Comparison of ENCODE assay signal across 8 cellular contexts in the genomic region with DNA sequence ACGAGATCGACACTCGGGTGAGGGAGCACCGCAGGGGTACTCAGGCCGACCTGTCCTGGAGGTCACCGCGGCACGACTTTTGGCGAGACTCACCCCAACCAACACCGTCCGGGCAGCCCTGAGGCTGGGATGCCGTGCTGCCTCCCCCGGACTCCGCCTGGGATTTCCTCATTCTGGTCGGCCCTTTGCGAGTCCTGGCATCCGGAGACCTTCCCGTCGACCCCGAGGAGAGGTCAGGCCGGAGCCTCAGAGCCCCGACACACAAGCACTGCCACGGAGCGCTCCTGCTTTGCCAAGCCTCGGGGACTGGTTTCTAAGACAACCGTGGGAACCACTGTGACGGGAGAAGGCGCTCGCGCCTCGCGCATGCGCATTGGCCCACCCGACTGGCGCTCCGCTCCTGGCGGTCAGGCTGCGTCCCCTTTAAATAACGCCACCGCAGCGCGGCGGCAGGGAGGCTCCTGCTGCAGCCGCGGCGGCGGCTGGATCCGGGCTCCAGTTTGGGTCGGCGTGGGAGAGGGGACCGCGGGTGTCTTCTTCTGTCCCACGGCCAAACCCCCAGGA.
A peak's percentile ranks its signal among the peaks of the same experiment; 100 is the strongest.
DNase-seq lines count a peak whose midpoint lies in the region; ATAC-seq and TF ChIP-seq lines count a peak whose summit lies in the region.
"Not testable (repeated sequence)": the region's sequence is repeated elsewhere in the genome, so short reads cannot be mapped to it uniquely, and the experiment has no call there.

No MANE protein-coding gene starts in this region.

- peak overlapping the region; percentile 75 for H3K4me2 ChIP-seq in HCT116 (ENCODE audit: low read length)

- no CpG with 5 or more reads among the region's 53 CpGs for WGBS in gastroesophageal sphincter (ENCODE audit: low coverage in 1 of 2), 2 donors

- intact Hi-C loops in HCT116 (cut with micrococcal nuclease): not testable (repeated sequence)

- H3K36me3 Mint-ChIP-seq in nephron progenitor cell (ENCODE audit: low read depth): not testable (repeated sequence)

- not testable (repeated sequence) for H3K9me3 ChIP-seq in HCT116 (ENCODE audit: control insufficient read depth in 1 of 2, insufficient read depth in 1 of 2, low read depth in 1 of 2, low read length in 2 of 2); gastroesophageal sphincter

- 0 out of 2 replicates have a peak overlapping the region, but pooled peaks have one; percentile 7 for H3K9ac ChIP-seq in HCT116 (ENCODE audit: low read length)

- H3K4me3 Mint-ChIP-seq in nephron progenitor cell: peak overlapping the region; percentile 82

- not testable (repeated sequence) for H3K27ac Mint-ChIP-seq in nephron progenitor cell

- not testable (repeated sequence) for H3K9me2 ChIP-seq in HCT116 (ENCODE audit: insufficient read depth)

- POLR2A ChIA-PET in HCT116 (lab: Charles Lee): not testable (repeated sequence)

- not testable (repeated sequence) for TF ChIP-seq RAD21 in HCT116 (IDR thresholded peaks at IDR 0.05; ENCODE audit: low read depth)

- peak; percentile 71 for ATAC-seq in HCT116
- peak; percentile 72 for ATAC-seq in gastroesophageal sphincter

- not testable (repeated sequence) for TF ChIP-seq EP300 in gastroesophageal sphincter (IDR thresholded peaks at IDR 0.05)

- H3K27me3 Mint-ChIP-seq in nephron progenitor cell (ENCODE audit: low read depth, poor library complexity): peaks cover 89% of the 10 kb centered on the region

- H3K27ac ChIP-seq in HCT116 (ENCODE audit: low read depth, low read length): not testable (repeated sequence)
- H3K27ac ChIP-seq in gastroesophageal sphincter: peak overlapping the region in 2 of 4 donors; percentile 53 to 60

- H3K4me3 ChIP-seq in HCT116 (replicated peaks in 1 of 2; ENCODE audit: low read depth in 1 of 2, low read length in 2 of 2): peak overlapping the region; percentile 40 to 56
- peak overlapping the region; percentile 20 to 50 for H3K4me3 ChIP-seq in gastroesophageal sphincter

- BruUV-seq in HCT116 (replicated peaks; lab: Mats Ljungman, UMichigan): not testable (repeated sequence)

- CTCF ChIA-PET in HCT116 (lab: Charles Lee): not testable (repeated sequence)

- H3K4me1 ChIP-seq in HCT116 (ENCODE audit: control insufficient read depth in 1 of 2, insufficient read depth in 2 of 2, low read length in 2 of 2): peaks cover 0 to 30% of the 10 kb centered on the region in 2 experiments; a peak in 1 of 4 replicates
- peaks cover 0 to 81% (median 40%) of the 10 kb centered on the region in 3 donors for H3K4me1 ChIP-seq in gastroesophageal sphincter

- H3K79me2 ChIP-seq in HCT116 (ENCODE audit: insufficient read depth, low read length): not testable (repeated sequence)

- peak overlapping the region; percentile 72 for H2AFZ ChIP-seq in HCT116 (ENCODE audit: low read depth, low read length, poor library complexity, severe bottlenecking)

- not testable (repeated sequence) for TF ChIP-seq POLR2A in HCT116 (IDR thresholded peaks at IDR 0.05; ENCODE audit: borderline replicate concordance, extremely low read depth, insufficient read depth, insufficient read length); gastroesophageal sphincter (IDR thresholded peaks at IDR 0.05)

- H3K27me3 ChIP-seq in HCT116 (ENCODE audit: insufficient read depth, low read length): not testable (repeated sequence)
- peaks cover 20% of the 10 kb centered on the region for H3K27me3 ChIP-seq in gastroesophageal sphincter

- DNase-seq in DMS153 (lab: John Stamatoyannopoulos, UW): peak; percentile 44
- DNase-seq in HCT116 (ENCODE audit: low read depth, low spot score): peak; percentile 73
- peak; percentile 27 for DNase-seq in NCI-H146 treated with DMSO at 0.1 percent for 48 hours (lab: John Stamatoyannopoulos, UW; ENCODE audit: unreplicated experiment)
- peak; percentile 72 to 92 for DNase-seq in SW 1271 (lab: John Stamatoyannopoulos, UW)
- peak; percentile 81 for DNase-seq in activated naive CD4-positive, alpha-beta T cell treated with anti-CD3 and anti-CD28 coated beads, Interleukin-2, amount 50 U/mL, for 16 hours
- peak; percentile 97 for DNase-seq in nephron progenitor cell
- peak; percentile 66 to 74 for DNase-seq in stimulated activated CD8-positive, alpha-beta memory T cell treated with anti-CD3 and anti-CD28 coated beads, Interleukin-7, amount 100 ng/mL, for 48 hours (ENCODE audit: extremely low read depth in 1 of 2, low read depth in 1 of 2)

- H3K9me3 Mint-ChIP-seq in nephron progenitor cell: peaks cover 22% of the 10 kb centered on the region

- H3K4me1 Mint-ChIP-seq in nephron progenitor cell: peaks cover 54% of the 10 kb centered on the region

- H3K36me3 ChIP-seq in HCT116 (ENCODE audit: control insufficient read depth in 1 of 2, insufficient read depth in 2 of 2, low read length in 2 of 2); gastroesophageal sphincter: not testable (repeated sequence)

- not testable (repeated sequence) for TF ChIP-seq CTCF in HCT116 (IDR thresholded peaks at IDR 0.05 in 2 of 3, conservative IDR thresholded peaks at IDR 0.05 in 1 of 3; ENCODE audit: borderline replicate concordance in 1 of 3, insufficient read depth in 1 of 3, low read depth in 2 of 3, low read length in 2 of 3); nephron progenitor cell (IDR thresholded peaks at IDR 0.05)
- TF ChIP-seq CTCF in gastroesophageal sphincter (IDR thresholded peaks at IDR 0.05): peak in 2 of 4 experiments; percentile 14 to 62

- H4K20me1 ChIP-seq in HCT116 (ENCODE audit: insufficient read depth): not testable (repeated sequence)

- RAD21 ChIA-PET in HCT116 (lab: Charles Lee; ENCODE audit: low non-redundant PET in 1 of 2, low total read pairs in 2 of 2, uncharacterized antibody in 2 of 2, unreplicated experiment in 2 of 2): not testable (repeated sequence)

Comparison
In these comparisons a context has a peak if more than half of its experiments do, and no peak if none do; other contexts are left out.
1. DNase-seq: peak in every context shown above with its lines; median percentile 97 in nephron progenitor cell; 82 in SW 1271; 81 in activated naive CD4-positive, alpha-beta T cell treated with anti-CD3 and anti-CD28 coated beads, Interleukin-2, amount 50 U/mL, for 16 hours; 73 in HCT116; 70 in stimulated activated CD8-positive, alpha-beta memory T cell treated with anti-CD3 and anti-CD28 coated beads, Interleukin-7, amount 100 ng/mL, for 48 hours; 44 in DMS153; 27 in NCI-H146 treated with DMSO at 0.1 percent for 48 hours.